Comparison of ENCODE assay signal across 10 cellular contexts in genomic region chr1:203638914-203639313, GRCh38. TPM values are rescaled to one million over a fixed set of nuclear protein-coding genes. Genes with fewer than 3 reads are reported as not detected.
DNase-seq lines count a peak whose midpoint lies in the region; ATAC-seq, FAIRE-seq and TF ChIP-seq lines count a peak whose summit lies in the region.
"Had no signal": no experiment of that assay in that cellular context is flagged by ENCODE, and none has a peak within 500 bp of the region (broad histone marks: within the 10 kb centered on the region; RNA-seq: fewer than 3 reads in every experiment).

No MANE protein-coding gene starts in this region.

- no peaks in the 10 kb centered on the region for H3K36me3 ChIP-seq in upper lobe of right lung

- H3K4me3 Mint-ChIP-seq in activated naive CD8-positive, alpha-beta T cell treated with anti-CD3 and anti-CD28 coated beads, Interleukin-2, amount 10 ng/mL, durations not matched to agents 7 days and 5 days, result peak overlapping the region; percentile 37
- H3K4me3 Mint-ChIP-seq in activated naive CD8-positive, alpha-beta T cell treated with anti-CD3 and anti-CD28 coated beads for 36 hours, result no peak overlapping the region
- H3K4me3 Mint-ChIP-seq in WTC11, result no peak overlapping the region

- H3K27me3 ChIP-seq in upper lobe of right lung, result no peaks in the 10 kb centered on the region

- intact Hi-C loops in left colon (cut with DNase I, micrococcal nuclease), result loop anchor here in 1 of 2 donors (10.0 kb wide), 1 partner anchor 46 kb away; no protein-coding TSS in a partner anchor
- intact Hi-C loops in upper lobe of right lung (cut with DNase I), result no loop called here

- peaks cover 29% of the 10 kb centered on the region for H3K4me1 Mint-ChIP-seq in activated naive CD8-positive, alpha-beta T cell treated with anti-CD3 and anti-CD28 coated beads, Interleukin-2, amount 10 ng/mL, durations not matched to agents 7 days and 5 days
- H3K4me1 Mint-ChIP-seq in activated naive CD8-positive, alpha-beta T cell treated with anti-CD3 and anti-CD28 coated beads for 36 hours, result peaks cover 21% of the 10 kb centered on the region
- H3K4me1 Mint-ChIP-seq in WTC11, result peaks cover 18% of the 10 kb centered on the region

- no peaks in the 10 kb centered on the region for H3K9me3 ChIP-seq in upper lobe of right lung

- POLR2A ChIA-PET in activated naive CD8-positive, alpha-beta T cell treated with anti-CD3 and anti-CD28 coated beads, Interleukin-2, amount 10 ng/mL, durations not matched to agents 7 days and 5 days (lab: Charles Lee), result interaction anchor here (1.3 to 1.6 kb wide), 2 partner anchors 9 to 10 kb away, joined by 3 to 4 read pairs; no protein-coding TSS in a partner anchor
- POLR2A ChIA-PET in WTC11 (lab: Charles Lee), result interaction anchor here (0.8 to 1.6 kb wide), 2 partner anchors 11 to 13 kb away, joined by 3 to 6 read pairs; partner anchors contain the start of gene ATP2B4

- H3K27me3 Mint-ChIP-seq in activated naive CD8-positive, alpha-beta T cell treated with anti-CD3 and anti-CD28 coated beads, Interleukin-2, amount 10 ng/mL, durations not matched to agents 7 days and 5 days, result peaks cover 2% of the 10 kb centered on the region
- H3K27me3 Mint-ChIP-seq in activated naive CD8-positive, alpha-beta T cell treated with anti-CD3 and anti-CD28 coated beads for 36 hours, result no peaks in the 10 kb centered on the region
- no peaks in the 10 kb centered on the region for H3K27me3 Mint-ChIP-seq in WTC11 (ENCODE audit: low read depth)

- no peak for ATAC-seq in activated naive CD8-positive, alpha-beta T cell treated with anti-CD3 and anti-CD28 coated beads, Interleukin-2, amount 10 ng/mL, durations not matched to agents 7 days and 5 days (ENCODE audit: low read depth)
- ATAC-seq in WTC11 (peak; percentile 50; the same call in 1 of the 2 replicates), left colon (peak; percentile 74), upper lobe of right lung (peak; percentile 81), HG03378 (IDR thresholded peaks at IDR 0.05; ENCODE audit: unreplicated experiment) (no peak)

- peaks cover 53% of the 10 kb centered on the region for H3K36me3 Mint-ChIP-seq in activated naive CD8-positive, alpha-beta T cell treated with anti-CD3 and anti-CD28 coated beads, Interleukin-2, amount 10 ng/mL, durations not matched to agents 7 days and 5 days
- no peaks in the 10 kb centered on the region for H3K36me3 Mint-ChIP-seq in activated naive CD8-positive, alpha-beta T cell treated with anti-CD3 and anti-CD28 coated beads for 36 hours
- no peaks in the 10 kb centered on the region for H3K36me3 Mint-ChIP-seq in WTC11

- CTCF ChIA-PET in WTC11 (lab: Charles Lee), result interaction anchor here (0.7 to 2.2 kb wide), 6 partner anchors 9 to 151 kb away, joined by 3 to 8 read pairs (median 4); no protein-coding TSS in a partner anchor

- TF ChIP-seq CTCF in WTC11 (IDR thresholded peaks at IDR 0.05) (no peak), upper lobe of right lung (IDR thresholded peaks at IDR 0.05) (peak; percentile 22)

- H3K27ac ChIP-seq in upper lobe of right lung, result peak overlapping the region; percentile 30

- FAIRE-seq in frontal cortex (lab: Jason Lieb, UNC), result no peak

- H3K4me1 ChIP-seq in upper lobe of right lung, result peaks cover 45% of the 10 kb centered on the region

- no peak for DNase-seq in activated naive CD8-positive, alpha-beta T cell treated with anti-CD3 and anti-CD28 coated beads, Interleukin-2, amount 10 ng/mL, durations not matched to agents 7 days and 5 days
- no peak for DNase-seq in activated naive CD8-positive, alpha-beta T cell treated with anti-CD3 and anti-CD28 coated beads for 36 hours
- no peak for DNase-seq in WTC11 (ENCODE audit: low spot score)
- peak in 1 of 2 donors; percentile 33 for DNase-seq in left colon
- DNase-seq in upper lobe of right lung, result no peak
- DNase-seq in frontal cortex (ENCODE audit: low spot score in 2 of 2), result no peak
- DNase-seq in DMS153 treated with DMSO at 0.1 percent for 48 hours (lab: John Stamatoyannopoulos, UW; ENCODE audit: unreplicated experiment), result no peak
- DNase-seq: hypothalamus; NK-92 treated with Interleukin-12 subunit alpha and Interleukin-12 subunit beta, amount 100 ng/mL, for 24 hours had no signal

- H3K9me3 Mint-ChIP-seq in activated naive CD8-positive, alpha-beta T cell treated with anti-CD3 and anti-CD28 coated beads, Interleukin-2, amount 10 ng/mL, durations not matched to agents 7 days and 5 days, result no peaks in the 10 kb centered on the region
- H3K9me3 Mint-ChIP-seq in activated naive CD8-positive, alpha-beta T cell treated with anti-CD3 and anti-CD28 coated beads for 36 hours, result no peaks in the 10 kb centered on the region
- H3K9me3 Mint-ChIP-seq in WTC11, result no peaks in the 10 kb centered on the region

- no peak overlapping the region for H3K4me3 ChIP-seq in upper lobe of right lung

- H3K27ac Mint-ChIP-seq in activated naive CD8-positive, alpha-beta T cell treated with anti-CD3 and anti-CD28 coated beads, Interleukin-2, amount 10 ng/mL, durations not matched to agents 7 days and 5 days, result peak overlapping the region; percentile 54
- no peak overlapping the region for H3K27ac Mint-ChIP-seq in activated naive CD8-positive, alpha-beta T cell treated with anti-CD3 and anti-CD28 coated beads for 36 hours
- no peak overlapping the region for H3K27ac Mint-ChIP-seq in WTC11

TF ChIP-seq in WTC11, 78 proteins besides CTCF, POLR2A, EP300 and RAD21:
- TF ChIP-seq FOXP1 (CRISPR knock-in tag; IDR thresholded peaks at IDR 0.05; ENCODE audit: borderline replicate concordance) (no peak), NR2C2 (CRISPR knock-in tag; IDR thresholded peaks at IDR 0.05) (no peak), CDX4 (CRISPR knock-in tag; IDR thresholded peaks at IDR 0.05; ENCODE audit: borderline replicate concordance) (no peak), TP53 (CRISPR knock-in tag; IDR thresholded peaks at IDR 0.05) (no peak), GTF2I (CRISPR knock-in tag; conservative IDR thresholded peaks at IDR 0.05) (no peak), ATF2 (CRISPR knock-in tag; IDR thresholded peaks at IDR 0.05; ENCODE audit: borderline replicate concordance, low read depth) (no peak), FOXJ3 (CRISPR knock-in tag; IDR thresholded peaks at IDR 0.05; ENCODE audit: borderline replicate concordance) (no peak), ZBTB21 (CRISPR knock-in tag; IDR thresholded peaks at IDR 0.05; ENCODE audit: borderline replicate concordance) (no peak)

RNA-seq across cellular contexts. Expression of gene ATP2B4, which starts 12.3 kb away (rescaled TPM):
- 10 to 100 TPM; 64.5 to 67.2 TPM for total RNA-seq in activated naive CD8-positive, alpha-beta T cell treated with anti-CD3 and anti-CD28 coated beads, Interleukin-2, amount 10 ng/mL, durations not matched to agents 7 days and 5 days
- 1 to 10 TPM; 5.3 to 6.4 TPM for total RNA-seq in activated naive CD8-positive, alpha-beta T cell treated with anti-CD3 and anti-CD28 coated beads for 36 hours
- total RNA-seq in WTC11 (2021) (18.5 to 22.1 TPM (median 19.1 TPM) in 3 replicates), left colon (10 to 100 TPM; 17.4 to 55.8 TPM), upper lobe of right lung (93.8 TPM), frontal cortex (24.9 TPM)

Comparison
In these comparisons a context has a peak if more than half of its experiments do, and no peak if none do; other contexts are left out.
1. ATAC-seq: peak in WTC11 (single experiment), left colon (single experiment) and upper lobe of right lung (single experiment); none in activated naive CD8-positive, alpha-beta T cell treated with anti-CD3 and anti-CD28 coated beads, Interleukin-2, amount 10 ng/mL, durations not matched to agents 7 days and 5 days (single experiment) and HG03378 (single experiment).